In genomic region chr10:78945838-78946237, GRCh38 we compare ENCODE assay signal across 21 cellular contexts.
"Had no signal": no experiment of that assay in that cellular context is flagged by ENCODE, and none has a peak within 500 bp of the region (broad histone marks: within the 10 kb centered on the region; RNA-seq: fewer than 3 reads in every experiment).

No MANE protein-coding gene starts in this region.

- H3K27ac Mint-ChIP-seq: activated CD4-positive, alpha-beta T cell treated with anti-CD3 and anti-CD28 coated beads for 36 hours; activated naive CD4-positive, alpha-beta T cell treated with anti-CD3 and anti-CD28 coated beads, Interleukin-2, amount 50 U/mL, for 72 hours; dendritic cell treated with granulocyte-macrophage colony-stimulating factor and Interleukin-4, amounts not matched to agents 40 ng/mL and 50 ng/mL, for 4 days; WTC11 had no signal

- H3K27ac ChIP-seq: cardiac muscle cell, gastrocnemius medialis, left ventricle myocardium inferior, testis had no signal

- H3K27me3 ChIP-seq: adrenal gland, cardiac muscle cell, gastrocnemius medialis, testis had no signal

- H3K36me3 ChIP-seq: adrenal gland, cardiac muscle cell, gastrocnemius medialis, left ventricle myocardium inferior had no signal

- H3K9me3 ChIP-seq: adrenal gland, gastrocnemius medialis, mucosa of descending colon, testis had no signal

- ATAC-seq: activated CD4-positive, alpha-beta T cell treated with anti-CD3 and anti-CD28 coated beads for 36 hours; activated naive CD4-positive, alpha-beta T cell treated with anti-CD3 and anti-CD28 coated beads, Interleukin-2, amount 50 U/mL, for 72 hours; esophagus mucosa; gastrocnemius medialis; mucosa of descending colon; naive thymus-derived CD8-positive, alpha-beta T cell; stimulated activated naive CD8-positive, alpha-beta T cell treated with anti-CD3 and anti-CD28 coated beads, Interleukin-15, Interleukin-2, amounts not matched to agents 100 U/mL and 50 U/mL, for 24 hours; WTC11 had no signal

- H3K4me3 Mint-ChIP-seq: activated CD4-positive, alpha-beta T cell treated with anti-CD3 and anti-CD28 coated beads for 36 hours; dendritic cell treated with granulocyte-macrophage colony-stimulating factor and Interleukin-4, amounts not matched to agents 40 ng/mL and 50 ng/mL, for 4 days; naive thymus-derived CD8-positive, alpha-beta T cell; WTC11 had no signal

- H3K4me1 ChIP-seq: gastrocnemius medialis had no signal

- H3K4me3 ChIP-seq: adrenal gland, cardiac muscle cell, gastrocnemius medialis, left ventricle myocardium inferior, mucosa of descending colon, testis had no signal

- H3K27me3 Mint-ChIP-seq: activated CD4-positive, alpha-beta T cell treated with anti-CD3 and anti-CD28 coated beads for 36 hours had no signal

- DNase-seq: activated CD4-positive, alpha-beta T cell treated with anti-CD3 and anti-CD28 coated beads for 36 hours; activated CD4-positive, alpha-beta T cell treated with anti-CD3 and anti-CD28 coated beads, Interleukin-2, amount 50 U/mL, for 48 hours; activated gamma-delta T cell treated with Interleukin-2 at 50 U/mL for 16 hours; adrenal gland; effector CD8-positive, alpha-beta T cell; gastrocnemius medialis; head of caudate nucleus; kidney glomerular epithelial cell; left ventricle myocardium inferior; mucosa of descending colon; naive thymus-derived CD8-positive, alpha-beta T cell; nucleus accumbens; retina; stimulated activated naive CD8-positive, alpha-beta T cell treated with anti-CD3 and anti-CD28 coated beads, Interleukin-15, Interleukin-2, amounts not matched to agents 100 U/mL and 50 U/mL, for 24 hours; SW 1271; testis had no signal
